Comparison of ENCODE assay signal across 22 cellular contexts in genomic region chr2:127097471-127097765, GRCh38. TPM values are rescaled to one million over a fixed set of nuclear protein-coding genes. Genes with fewer than 3 reads are reported as not detected.
DNase-seq lines count a peak whose midpoint lies in the region; ATAC-seq and TF ChIP-seq lines count a peak whose summit lies in the region.
"Had no signal": no experiment of that assay in that cellular context is flagged by ENCODE, and none has a peak within 500 bp of the region (broad histone marks: within the 10 kb centered on the region; RNA-seq: fewer than 3 reads in every experiment).

No MANE protein-coding gene starts in this region.

- H3K27me3 ChIP-seq in mucosa of stomach (ENCODE audit: control insufficient read depth, insufficient read depth, low read length): no peaks in the 10 kb centered on the region
- H3K27me3 ChIP-seq in stomach: no peaks in the 10 kb centered on the region
- H3K27me3 ChIP-seq: brain microvascular endothelial cell, colonic mucosa, neural progenitor cell, Peyer's patch had no signal

- no peaks in the 10 kb centered on the region for H3K36me3 Mint-ChIP-seq in WTC11
- H3K36me3 Mint-ChIP-seq in effector memory CD8-positive, alpha-beta T cell (ENCODE audit: insufficient read depth): peaks cover 6% of the 10 kb centered on the region
- H3K36me3 Mint-ChIP-seq: neural progenitor cell had no signal

- H3K9ac ChIP-seq in mucosa of stomach (ENCODE audit: low read length): peak overlapping the region; percentile 10
- H3K9ac ChIP-seq: neural progenitor cell, SK-N-SH had no signal

- H3K4me1 ChIP-seq in mucosa of stomach (ENCODE audit: control insufficient read depth, insufficient read depth, low read length) (peaks cover 84% of the 10 kb centered on the region), stomach (peaks cover 79 to 99% (median 93%) of the 10 kb centered on the region in 4 donors)

- no peak for ATAC-seq in WTC11
- no peak for ATAC-seq in effector memory CD8-positive, alpha-beta T cell (replicated peaks)

- H3K27ac Mint-ChIP-seq in WTC11: no peak overlapping the region
- no peak overlapping the region for H3K27ac Mint-ChIP-seq in effector memory CD8-positive, alpha-beta T cell

- no peaks in the 10 kb centered on the region for H3K9me3 Mint-ChIP-seq in WTC11
- H3K9me3 Mint-ChIP-seq in effector memory CD8-positive, alpha-beta T cell: no peaks in the 10 kb centered on the region
- H3K9me3 Mint-ChIP-seq: neural progenitor cell had no signal

- no peak overlapping the region for H3K4me3 Mint-ChIP-seq in WTC11
- no peak overlapping the region for H3K4me3 Mint-ChIP-seq in effector memory CD8-positive, alpha-beta T cell

- TF ChIP-seq EP300 in stomach (IDR thresholded peaks at IDR 0.05): no peak

- no peaks in the 10 kb centered on the region for H3K27me3 Mint-ChIP-seq in WTC11 (ENCODE audit: low read depth)
- H3K27me3 Mint-ChIP-seq in effector memory CD8-positive, alpha-beta T cell: peaks cover 0 to 9% of the 10 kb centered on the region in 2 donors

- no peaks in the 10 kb centered on the region for H3K36me3 ChIP-seq in mucosa of stomach (ENCODE audit: control insufficient read depth, insufficient read depth, low read length)
- H3K36me3 ChIP-seq in stomach: no peaks in the 10 kb centered on the region
- H3K36me3 ChIP-seq: brain microvascular endothelial cell, colonic mucosa, neural progenitor cell, Peyer's patch had no signal

- intact Hi-C loops in stomach (cut with DNase I; ENCODE audit: low total_unique reads): no loop called here

- no peak overlapping the region for H3K4me3 ChIP-seq in mucosa of stomach (ENCODE audit: low read length)
- no peak overlapping the region for H3K4me3 ChIP-seq in stomach
- H3K4me3 ChIP-seq: colonic mucosa, neural progenitor cell, Peyer's patch had no signal

- H3K9me3 ChIP-seq in mucosa of stomach (ENCODE audit: control insufficient read depth, low read length): no peaks in the 10 kb centered on the region
- H3K9me3 ChIP-seq in stomach: no peaks in the 10 kb centered on the region
- H3K9me3 ChIP-seq: colonic mucosa, Peyer's patch, SK-N-SH had no signal

- 52 to 77% (median 63%) methylated on average over 3 of the region's 3 CpGs for WGBS in stomach, 5 donors

- CTCF ChIA-PET in WTC11 (lab: Charles Lee): no interaction called here

- H3K4me1 Mint-ChIP-seq in WTC11: peaks cover 45% of the 10 kb centered on the region
- peaks cover 0 to 3% of the 10 kb centered on the region in 2 donors for H3K4me1 Mint-ChIP-seq in effector memory CD8-positive, alpha-beta T cell (ENCODE audit: low read depth in 2 of 2)

- H3K27ac ChIP-seq in caudate nucleus (ENCODE audit: low read depth, low read length): peak overlapping the region; percentile 24
- peak overlapping the region in 4 of 5 donors; percentile 36 to 77 (median 66) for H3K27ac ChIP-seq in stomach
- H3K27ac ChIP-seq: brain microvascular endothelial cell, colonic mucosa, neural progenitor cell, VCaP had no signal

- POLR2A ChIA-PET in WTC11 (lab: Charles Lee): no interaction called here

- DNase-seq in DMS53 treated with DMSO at 0.1 percent for 48 hours (lab: John Stamatoyannopoulos, UW; ENCODE audit: unreplicated experiment) (peak; percentile 78), caudate nucleus (lab: John Stamatoyannopoulos, UW) (no peak), stomach (no peak), WTC11 (ENCODE audit: low spot score) (no peak), NCI-H82 (lab: John Stamatoyannopoulos, UW) (no peak)
- DNase-seq in stimulated activated CD4-positive, alpha-beta T cell treated with anti-CD3 and anti-CD28 coated beads, Interleukin-2, amount 100 ng/mL, for 24 hours: no peak
- DNase-seq in effector memory CD8-positive, alpha-beta T cell: no peak
- DNase-seq: activated CD4-positive, alpha-beta T cell treated with anti-CD3 and anti-CD28 coated beads, Interleukin-2, amount 50 U/mL, for 4 hours; activated CD8-positive, alpha-beta memory T cell treated with anti-CD3 and anti-CD28 coated beads, Interleukin-2, amount 50 U/mL, for 48 hours; activated effector memory CD4-positive, alpha-beta T cell treated with Interleukin-2 at 50 U/mL for 16 hours; brain microvascular endothelial cell; colonic mucosa; DMS 273 treated with DMSO at 0.1 percent for 48 hours; NCI-H1105; NCI-H2081 treated with DMSO at 0.1 percent for 48 hours; NCI-H446; NK-92 treated with Interleukin-12 subunit alpha and Interleukin-12 subunit beta, amount 100 ng/mL, for 24 hours; Peyer's patch had no signal

- no peak for TF ChIP-seq POLR2A in stomach (IDR thresholded peaks at IDR 0.05)

- no peak for TF ChIP-seq CTCF in stomach (IDR thresholded peaks at IDR 0.05)
- no peak for TF ChIP-seq CTCF in WTC11 (IDR thresholded peaks at IDR 0.05)

TF ChIP-seq in WTC11, 78 proteins besides CTCF, POLR2A, EP300 and RAD21:
- TF ChIP-seq ATF1 (CRISPR knock-in tag; IDR thresholded peaks at IDR 0.05) (no peak), TEAD1 (CRISPR knock-in tag; IDR thresholded peaks at IDR 0.05) (no peak), ZNF396 (CRISPR knock-in tag; IDR thresholded peaks at IDR 0.05; ENCODE audit: borderline replicate concordance) (no peak), SMAD3 (CRISPR knock-in tag; IDR thresholded peaks at IDR 0.05; ENCODE audit: borderline replicate concordance) (no peak), ZMAT4 (CRISPR knock-in tag; IDR thresholded peaks at IDR 0.05) (no peak), HMGXB4 (CRISPR knock-in tag; IDR thresholded peaks at IDR 0.05) (no peak), NR2C2 (CRISPR knock-in tag; IDR thresholded peaks at IDR 0.05) (no peak), RORB (CRISPR knock-in tag; IDR thresholded peaks at IDR 0.05) (no peak), ZNF671 (CRISPR knock-in tag; IDR thresholded peaks at IDR 0.05) (no peak), ZNF138 (CRISPR knock-in tag; conservative IDR thresholded peaks at IDR 0.05) (no peak)

RNA-seq across cellular contexts. Expression of gene BIN1, which starts 9.5 kb away (rescaled TPM):
- total RNA-seq in stomach (100 to 1,000 TPM in 1 of 5 donors, 10 to 100 TPM in 4; 39.1 to 175 (median 45.1) TPM), WTC11 (2021) (38.9 to 42.5 TPM (median 41.6 TPM) in 3 replicates)
- polyA plus RNA-seq in stomach: 10 to 100 TPM; 47.8 to 49.6 (median 47.8) TPM
